Comparison of ENCODE assay signal across 8 cellular contexts in the genomic region with DNA sequence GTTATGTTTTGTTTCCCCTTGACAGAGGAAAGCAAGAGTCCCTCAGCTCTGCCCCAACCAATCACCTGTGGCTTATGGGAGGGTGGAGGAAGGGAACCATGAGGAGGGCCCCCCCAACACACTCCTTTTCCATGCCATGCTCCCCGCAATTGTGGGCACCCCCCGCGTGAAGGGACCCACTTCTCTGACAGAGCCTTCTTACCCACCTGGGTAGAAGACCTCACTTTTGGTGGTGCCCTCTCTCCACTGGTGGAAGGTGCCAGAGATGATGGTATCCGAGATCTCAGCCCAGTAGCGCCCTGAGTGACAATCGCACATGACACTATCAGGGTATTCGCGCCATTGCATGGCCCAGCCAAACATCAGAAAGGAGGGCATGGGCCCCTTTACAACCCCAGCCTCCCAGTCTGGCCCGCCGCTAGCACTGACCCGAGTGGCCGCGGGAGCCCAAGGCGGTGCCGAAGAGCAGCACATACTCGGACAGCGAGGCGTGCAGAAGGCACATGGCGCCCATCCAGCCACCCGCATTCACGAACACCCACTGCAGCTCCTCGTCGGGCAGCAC. TPM values are rescaled to one million over a fixed set of nuclear protein-coding genes. Genes with fewer than 3 reads are reported as not detected.
A peak's percentile ranks its signal among the peaks of the same experiment; 100 is the strongest.
DNase-seq lines count a peak whose midpoint lies in the region; ATAC-seq and TF ChIP-seq lines count a peak whose summit lies in the region.

No MANE protein-coding gene starts in this region.

- intact Hi-C loops in gastrocnemius medialis (cut with DNase I; ENCODE audit: low total_unique reads) (loop anchor here (2.0 kb wide), 1 partner anchor 16 kb away; a partner anchor contains a TSS), posterior vena cava (cut with DNase I) (no loop called here)

- H3K36me3 Mint-ChIP-seq in activated CD4-positive, alpha-beta T cell treated with anti-CD3 and anti-CD28 coated beads, Interleukin-2, amount 10 ng/mL, durations not matched to agents 7 days and 5 days (ENCODE audit: low read depth): peaks cover 15% of the 10 kb centered on the region

- POLR2A ChIA-PET in HEK293T (lab: Yijun Ruan, JAX): interaction anchor here (0.7 to 6.0 kb wide), 9 partner anchors 10 to 54 kb away, joined by 3 to 67 read pairs (median 5); a partner anchor contains a TSS
- POLR2A ChIA-PET in activated CD4-positive, alpha-beta T cell treated with anti-CD3 and anti-CD28 coated beads, Interleukin-2, amount 10 ng/mL, durations not matched to agents 7 days and 5 days (lab: Charles Lee): interaction anchor here (0.6 to 2.0 kb wide), 3 partner anchors 10 to 479 kb away, joined by 3 to 8 read pairs (median 3); a partner anchor contains a TSS

- H3K27ac ChIP-seq in C4-2B (peak overlapping the region; percentile 95), gastroesophageal sphincter (peak overlapping the region; percentile 18 to 93 (median 89)), gastrocnemius medialis (peak overlapping the region; percentile 80 to 93 (median 86))

- no peak for TF ChIP-seq EP300 in gastroesophageal sphincter (IDR thresholded peaks at IDR 0.05)

- CTCF ChIA-PET in HEK293T (lab: Yijun Ruan, JAX): interaction anchor here (0.9 to 2.2 kb wide), 2 partner anchors 10 to 233 kb away, joined by 5 to 11 read pairs; a partner anchor contains a TSS
- CTCF ChIA-PET in activated CD4-positive, alpha-beta T cell treated with anti-CD3 and anti-CD28 coated beads, Interleukin-2, amount 10 ng/mL, durations not matched to agents 7 days and 5 days (lab: Charles Lee): interaction anchor here (0.6 to 7.5 kb wide), 6 partner anchors 10 to 24 kb away, joined by 3 to 82 read pairs (median 18); a partner anchor contains a TSS

- 0 to 10% methylated on average over 2 of the region's 23 CpGs for WGBS in gastroesophageal sphincter (ENCODE audit: low coverage in 1 of 2), 2 donors

- in situ Hi-C loops in gastrocnemius medialis (cut with MboI; ENCODE audit: low sequenced_read_pairs in 4 of 4): no loop called here

- peak overlapping the region; percentile 49 to 85 for H3K4me3 ChIP-seq in gastroesophageal sphincter
- peak overlapping the region; percentile 66 to 95 (median 74) for H3K4me3 ChIP-seq in gastrocnemius medialis

- H3K4me1 Mint-ChIP-seq in activated CD4-positive, alpha-beta T cell treated with anti-CD3 and anti-CD28 coated beads, Interleukin-2, amount 10 ng/mL, durations not matched to agents 7 days and 5 days: peaks cover 39% of the 10 kb centered on the region

- TF ChIP-seq CTCF in C4-2B (conservative IDR thresholded peaks at IDR 0.05) (no peak), gastroesophageal sphincter (IDR thresholded peaks at IDR 0.05) (no peak), gastrocnemius medialis (IDR thresholded peaks at IDR 0.05 in 4 of 5, conservative IDR thresholded peaks at IDR 0.05 in 1 of 5) (no peak)

- peak overlapping the region; percentile 90 for H3K4me3 Mint-ChIP-seq in activated CD4-positive, alpha-beta T cell treated with anti-CD3 and anti-CD28 coated beads, Interleukin-2, amount 10 ng/mL, durations not matched to agents 7 days and 5 days

- DNase-seq in HEK293T (ENCODE audit: extremely low spot score) (no peak), gastrocnemius medialis (no peak), superior temporal gyrus (ENCODE audit: extremely low spot score) (no peak), posterior vena cava (ENCODE audit: low spot score) (no peak)
- DNase-seq in activated CD4-positive, alpha-beta T cell treated with anti-CD3 and anti-CD28 coated beads, Interleukin-2, amount 10 ng/mL, durations not matched to agents 7 days and 5 days: no peak

- H3K27me3 ChIP-seq in gastroesophageal sphincter (no peaks in the 10 kb centered on the region), gastrocnemius medialis (no peaks in the 10 kb centered on the region)

- H3K36me3 ChIP-seq in gastroesophageal sphincter: peaks cover 0 to 13% of the 10 kb centered on the region in 2 donors
- no peaks in the 10 kb centered on the region for H3K36me3 ChIP-seq in gastrocnemius medialis

- ATAC-seq in gastroesophageal sphincter: no peak
- ATAC-seq in gastrocnemius medialis: peak in 1 of 2 donors; percentile 6
- ATAC-seq in GM21825 (IDR thresholded peaks at IDR 0.05; ENCODE audit: unreplicated experiment): no peak

- H3K9me3 ChIP-seq in gastroesophageal sphincter (no peaks in the 10 kb centered on the region), gastrocnemius medialis (no peaks in the 10 kb centered on the region)

- no peaks in the 10 kb centered on the region for H3K9me3 Mint-ChIP-seq in activated CD4-positive, alpha-beta T cell treated with anti-CD3 and anti-CD28 coated beads, Interleukin-2, amount 10 ng/mL, durations not matched to agents 7 days and 5 days

- H3K4me1 ChIP-seq in gastroesophageal sphincter (peaks cover 0 to 47% (median 8%) of the 10 kb centered on the region in 3 donors), gastrocnemius medialis (peaks cover 12 to 16% of the 10 kb centered on the region in 2 donors)

- H3K27ac Mint-ChIP-seq in activated CD4-positive, alpha-beta T cell treated with anti-CD3 and anti-CD28 coated beads, Interleukin-2, amount 10 ng/mL, durations not matched to agents 7 days and 5 days: peak overlapping the region; percentile 85

- TF ChIP-seq POLR2A in gastroesophageal sphincter (IDR thresholded peaks at IDR 0.05) (no peak), gastrocnemius medialis (IDR thresholded peaks at IDR 0.05) (no peak)

- H3K27me3 Mint-ChIP-seq in activated CD4-positive, alpha-beta T cell treated with anti-CD3 and anti-CD28 coated beads, Interleukin-2, amount 10 ng/mL, durations not matched to agents 7 days and 5 days: no peaks in the 10 kb centered on the region

TF ChIP-seq in HEK293T, 16 proteins besides CTCF, POLR2A, EP300 and RAD21:
- TF ChIP-seq L3MBTL2 (conservative IDR thresholded peaks at IDR 0.05) (peak; percentile 94; the same call in 1 of the 2 replicates), HDGF (IDR thresholded peaks at IDR 0.05; ENCODE audit: borderline replicate concordance) (no peak)
TF ChIP-seq in HEK293T: peak in this region for 1.

RNA-seq across cellular contexts. Expression of a gene that starts 0.7 kb away (rescaled TPM):
- total RNA-seq in activated CD4-positive, alpha-beta T cell treated with anti-CD3 and anti-CD28 coated beads, Interleukin-2, amount 10 ng/mL, durations not matched to agents 7 days and 5 days: 10 to 100 TPM; 57.7 to 62.2 TPM
- total RNA-seq in gastroesophageal sphincter (100 to 1,000 TPM in 1 of 4 donors, 10 to 100 TPM in 3; 58.2 to 152 (median 87.8) TPM), gastrocnemius medialis (10 to 100 TPM; 18.9 to 35.7 (median 27.4) TPM), posterior vena cava (10 to 100 TPM; 38.1 to 48.5 TPM)

RNA-seq across cellular contexts. Expression of a gene that starts 8.0 kb away (rescaled TPM):
- total RNA-seq in activated CD4-positive, alpha-beta T cell treated with anti-CD3 and anti-CD28 coated beads, Interleukin-2, amount 10 ng/mL, durations not matched to agents 7 days and 5 days: under 1 TPM; 0.46 to 0.69 TPM
- not detected for total RNA-seq in gastroesophageal sphincter
- not detected for total RNA-seq in gastrocnemius medialis
- total RNA-seq in posterior vena cava: not detected

RNA-seq across cellular contexts. Expression of a gene that starts 9.6 kb away (rescaled TPM):
- total RNA-seq in activated CD4-positive, alpha-beta T cell treated with anti-CD3 and anti-CD28 coated beads, Interleukin-2, amount 10 ng/mL, durations not matched to agents 7 days and 5 days: 100 to 1,000 TPM; 114 to 125 TPM
- 10 to 100 TPM; 19.1 to 51.4 (median 25.7) TPM for total RNA-seq in gastroesophageal sphincter
- total RNA-seq in gastrocnemius medialis: 10 to 100 TPM in 3 of 4 donors, 1 to 10 TPM in 1; 8.1 to 23.6 (median 20.0) TPM
- total RNA-seq in posterior vena cava: 10 to 100 TPM; 22.2 to 33.0 TPM

RNA-seq across cellular contexts. Expression of a gene that starts 15.1 kb away (rescaled TPM):
- total RNA-seq in activated CD4-positive, alpha-beta T cell treated with anti-CD3 and anti-CD28 coated beads, Interleukin-2, amount 10 ng/mL, durations not matched to agents 7 days and 5 days: 10 to 100 TPM; 66.3 to 68.5 TPM
- 10 to 100 TPM; 31.8 to 80.2 (median 39.8) TPM for total RNA-seq in gastroesophageal sphincter
- 10 to 100 TPM in 2 of 4 donors, 1 to 10 TPM in 2; 3.3 to 15.3 (median 11.6) TPM for total RNA-seq in gastrocnemius medialis
- 10 to 100 TPM; 12.6 to 34.2 TPM for total RNA-seq in posterior vena cava

RNA-seq across cellular contexts. Expression of a gene that starts 16.6 kb away (rescaled TPM):
- total RNA-seq in activated CD4-positive, alpha-beta T cell treated with anti-CD3 and anti-CD28 coated beads, Interleukin-2, amount 10 ng/mL, durations not matched to agents 7 days and 5 days: 100 to 1,000 TPM; 150 to 153 TPM
- 100 to 1,000 TPM in 2 of 4 donors, 10 to 100 TPM in 2; 80.5 to 136 (median 98.7) TPM for total RNA-seq in gastroesophageal sphincter
- 100 to 1,000 TPM in 2 of 4 donors, 10 to 100 TPM in 2; 62.8 to 174 (median 105) TPM for total RNA-seq in gastrocnemius medialis
- 10 to 100 TPM; 73.8 to 77.0 TPM for total RNA-seq in posterior vena cava
